8 cellular contexts compared by ENCODE assay signal in genomic region chr19:12828494-12828893, GRCh38. TPM values are rescaled to one million over a fixed set of nuclear protein-coding genes. Genes with fewer than 3 reads are reported as not detected.
DNase-seq lines count a peak whose midpoint lies in the region; ATAC-seq and TF ChIP-seq lines count a peak whose summit lies in the region.

No MANE protein-coding gene starts in this region.

- CTCF ChIA-PET in SK-N-SH (lab: Yijun Ruan, JAX), result interaction anchor here (0.7 to 5.4 kb wide), 8 partner anchors 10 to 137 kb away, joined by 3 to 48 read pairs (median 8); partner anchors contain the start of gene MAST1

- H2AFZ ChIP-seq in SK-N-SH (ENCODE audit: low read depth), result no peak overlapping the region

- peaks cover 5 to 21% of the 10 kb centered on the region in 2 experiments; a peak in 2 of 4 replicates for H3K4me1 ChIP-seq in SK-N-SH (ENCODE audit: control insufficient read depth in 1 of 2, insufficient read depth in 2 of 2, low read depth in 1 of 2, low read length in 1 of 2)
- peaks cover 4 to 31% (median 20%) of the 10 kb centered on the region in 6 donors for H3K4me1 ChIP-seq in spleen

- no peaks in the 10 kb centered on the region for H3K9me2 ChIP-seq in SK-N-SH

- no peaks in the 10 kb centered on the region for H3K27me3 ChIP-seq in SK-N-SH (ENCODE audit: insufficient read depth)
- H3K27me3 ChIP-seq in spleen (replicated peaks in 1 of 7), result peaks cover 0 to 100% (median 84%) of the 10 kb centered on the region in 7 donors

- no peaks in the 10 kb centered on the region for H4K20me1 ChIP-seq in SK-N-SH (ENCODE audit: insufficient read depth)

- peak; percentile 29 for TF ChIP-seq RAD21 in SK-N-SH (IDR thresholded peaks at IDR 0.05; ENCODE audit: low read length)

- peaks cover 6% of the 10 kb centered on the region for H3F3A ChIP-seq in SK-N-SH (replicated peaks; ENCODE audit: insufficient read depth)

- H3K4me3 ChIP-seq in SK-N-SH (ENCODE audit: low read depth in 2 of 2, low read length in 1 of 2) (0 out of 4 replicates have a peak overlapping the region, but pooled peaks of 1 of the 2 experiments have one; percentile 9), iPS-18c (ENCODE audit: insufficient read depth, low read depth, low read length) (peak overlapping the region; percentile 34; the same call in 1 of the 2 replicates), spleen (no peak overlapping the region)

- DNase-seq in DMS153 treated with DMSO at 0.1 percent for 48 hours (lab: John Stamatoyannopoulos, UW; ENCODE audit: unreplicated experiment) (peak; percentile 89), M059J (ENCODE audit: low read depth) (peak; percentile 52), SK-N-SH (peak; percentile 92), spleen (no peak)
- DNase-seq in activated CD8-positive, alpha-beta memory T cell treated with anti-CD3 and anti-CD28 coated beads for 24 hours, result no peak

- POLR2A ChIA-PET in SK-N-SH (lab: Yijun Ruan, JAX), result interaction anchor here (0.6 to 1.4 kb wide), 8 partner anchors 9 to 106 kb away, joined by 3 to 5 read pairs (median 4); partner anchors contain the start of genes JUNB and RNASEH2A

- intact Hi-C loops in spleen (cut with DNase I; ENCODE audit: low total_unique reads), result no loop called here

- TF ChIP-seq CTCF in SK-N-SH (IDR thresholded peaks at IDR 0.05), result no peak
- TF ChIP-seq CTCF in spleen (IDR thresholded peaks at IDR 0.05 in 8 of 11, conservative IDR thresholded peaks at IDR 0.05 in 3 of 11), result no peak

- H3K36me3 ChIP-seq in SK-N-SH (replicated peaks in 1 of 2; ENCODE audit: control insufficient read depth in 1 of 2, insufficient read depth in 2 of 2, low read length in 1 of 2) (no peaks in the 10 kb centered on the region), spleen (no peaks in the 10 kb centered on the region)

- peak overlapping the region; percentile 43 for H3K4me2 ChIP-seq in SK-N-SH

- no peaks in the 10 kb centered on the region for H3K9me3 ChIP-seq in SK-N-SH
- H3K9me3 ChIP-seq in iPS-18c (ENCODE audit: control insufficient read depth, insufficient read depth, low read length), result no peaks in the 10 kb centered on the region
- H3K9me3 ChIP-seq in spleen, result no peaks in the 10 kb centered on the region

- no peak for ATAC-seq in HG02610 (IDR thresholded peaks at IDR 0.05; ENCODE audit: unreplicated experiment)
- ATAC-seq in HG02852 (IDR thresholded peaks at IDR 0.05; ENCODE audit: unreplicated experiment), result no peak

- H3K9ac ChIP-seq in SK-N-SH, result no peak overlapping the region

- H3K79me2 ChIP-seq in SK-N-SH (ENCODE audit: insufficient read depth), result no peaks in the 10 kb centered on the region

- WGBS in SK-N-SH (ENCODE audit: low lambda C conversion rate), result 11% methylated on average over 21 of the region's 23 CpGs
- 6 to 10% (median 7%) methylated on average over 23 of the region's 23 CpGs for WGBS in spleen, 5 donors

- peak in 1 of 2 experiments; percentile 80; a peak in 2 of 4 replicates for TF ChIP-seq EP300 in SK-N-SH (IDR thresholded peaks at IDR 0.05; ENCODE audit: borderline replicate concordance in 1 of 2, low read depth in 1 of 2, low read length in 1 of 2)

- peak overlapping the region in 1 of 2 experiments; percentile 72; a peak in 2 of 4 replicates for H3K27ac ChIP-seq in SK-N-SH (ENCODE audit: low read depth in 2 of 2, low read length in 1 of 2)
- H3K27ac ChIP-seq in spleen, result no peak overlapping the region

- no peak for TF ChIP-seq POLR2A in spleen (IDR thresholded peaks at IDR 0.05)

TF ChIP-seq in SK-N-SH, 30 proteins besides CTCF, POLR2A, EP300 and RAD21 (continues in another document):
- TF ChIP-seq CHD2 (IDR thresholded peaks at IDR 0.05; ENCODE audit: low read length, partially characterized antibody), result peak; percentile 84
- TF ChIP-seq USF1 (IDR thresholded peaks at IDR 0.05; ENCODE audit: borderline replicate concordance, low read depth), result no peak
- no peak for TF ChIP-seq RXRA (IDR thresholded peaks at IDR 0.05; ENCODE audit: borderline replicate concordance, low read depth)
- no peak for TF ChIP-seq FOSL2 (IDR thresholded peaks at IDR 0.05; ENCODE audit: borderline replicate concordance, low read depth)
- TF ChIP-seq IRF3 (IDR thresholded peaks at IDR 0.05; ENCODE audit: low read depth, low read length), result no peak
- no peak for TF ChIP-seq SIN3A (IDR thresholded peaks at IDR 0.05; ENCODE audit: borderline replicate concordance, low read depth, low read length)
- no peak for TF ChIP-seq JUND (IDR thresholded peaks at IDR 0.05)
- no peak for TF ChIP-seq ZBTB33 (IDR thresholded peaks at IDR 0.05; ENCODE audit: borderline replicate concordance, low read depth)

RNA-seq across cellular contexts. Expression of gene RTBDN, which starts 5.9 kb away (rescaled TPM):
- total RNA-seq in M059J (2014; rRNA removed; shearing (Covaris generic)), result 0.52 TPM in 1 of 2 replicates, not detected in the other
- polyA plus RNA-seq in SK-N-SH (2012; rRNA removed) (0.47 and 0.72 TPM in 2 replicates), spleen (not detected)
- polyA plus RNA-seq in SK-N-SH (2012; cell fraction: cytosol; rRNA removed), result 0.23 and 0.55 TPM in 2 replicates
- polyA plus RNA-seq in SK-N-SH (2012; cell fraction: nucleus; rRNA removed), result 0.27 and 0.31 TPM in 2 replicates
- not detected for total RNA-seq in spleen

RNA-seq across cellular contexts. Expression of gene MAST1, which starts 9.8 kb away (rescaled TPM):
- total RNA-seq in M059J (2014; rRNA removed; shearing (Covaris generic)), result 0.10 and 0.12 TPM in 2 replicates
- polyA plus RNA-seq in SK-N-SH (2012; rRNA removed), result 4.3 and 9.7 TPM in 2 replicates
- polyA plus RNA-seq in SK-N-SH (2012; cell fraction: cytosol; rRNA removed), result 3.2 and 7.2 TPM in 2 replicates
- 37.5 and 48.1 TPM in 2 replicates for polyA plus RNA-seq in SK-N-SH (2012; cell fraction: nucleus; rRNA removed)
- total RNA-seq in spleen, result under 1 TPM in 6 of 7 donors, not detected in 1; 0.23 to 0.65 (median 0.33) TPM
- polyA plus RNA-seq in spleen, result under 1 TPM in 2 of 3 donors, not detected in 1; 0.12 to 0.32 TPM

RNA-seq across cellular contexts. Expression of gene RNASEH2A, which starts 22.1 kb away (rescaled TPM):
- total RNA-seq in M059J (2014; rRNA removed; shearing (Covaris generic)), result 50.4 and 62.8 TPM in 2 replicates
- polyA plus RNA-seq in SK-N-SH (2012; rRNA removed), result 35.2 and 48.1 TPM in 2 replicates
- polyA plus RNA-seq in SK-N-SH (2012; cell fraction: cytosol; rRNA removed), result 29.8 and 35.8 TPM in 2 replicates
- polyA plus RNA-seq in SK-N-SH (2012; cell fraction: nucleus; rRNA removed), result 33.6 and 59.2 TPM in 2 replicates
- 10 to 100 TPM in 6 of 7 donors, 1 to 10 TPM in 1; 9.8 to 15.9 (median 11.7) TPM for total RNA-seq in spleen
- 10 to 100 TPM in 2 of 3 donors, 1 to 10 TPM in 1; 4.4 to 12.2 (median 11.4) TPM for polyA plus RNA-seq in spleen

RNA-seq across cellular contexts. Expression of gene THSD8, which starts 26.6 kb away (rescaled TPM):
- not detected in 2 replicates for total RNA-seq in M059J (2014; rRNA removed; shearing (Covaris generic))
- not detected in 2 replicates for polyA plus RNA-seq in SK-N-SH (2012; rRNA removed)
- 0.33 TPM in 1 of 2 replicates, not detected in the other for polyA plus RNA-seq in SK-N-SH (2012; cell fraction: cytosol; rRNA removed)
- 2.9 TPM in 1 of 2 replicates, not detected in the other for polyA plus RNA-seq in SK-N-SH (2012; cell fraction: nucleus; rRNA removed)
- 1 to 10 TPM in 4 of 7 donors, not detected in 3; 1.1 to 4.8 (median 3.4) TPM for total RNA-seq in spleen
- polyA plus RNA-seq in spleen, result 1 to 10 TPM; 5.2 to 9.1 (median 5.7) TPM

RNA-seq across cellular contexts. Expression of gene PRDX2, which starts 26.9 kb away (rescaled TPM):
- 178 and 300 TPM in 2 replicates for total RNA-seq in M059J (2014; rRNA removed; shearing (Covaris generic))
- polyA plus RNA-seq in SK-N-SH (2012; rRNA removed) (215 and 341 TPM in 2 replicates), spleen (100 to 1,000 TPM in 2 of 3 donors, 10 to 100 TPM in 1; 78.3 to 123 (median 108) TPM)
- 167 and 232 TPM in 2 replicates for polyA plus RNA-seq in SK-N-SH (2012; cell fraction: cytosol; rRNA removed)
- polyA plus RNA-seq in SK-N-SH (2012; cell fraction: nucleus; rRNA removed), result 138 and 161 TPM in 2 replicates
- total RNA-seq in spleen, result 100 to 1,000 TPM in 6 of 7 donors, 10 to 100 TPM in 1; 97.9 to 203 (median 140) TPM

Comparison
In these comparisons a context has a peak if more than half of its experiments do, and no peak if none do; other contexts are left out.
1. DNase-seq: peak in DMS153 treated with DMSO at 0.1 percent for 48 hours (single experiment), M059J (single experiment) and SK-N-SH (single experiment); none in spleen (single experiment) and activated CD8-positive, alpha-beta memory T cell treated with anti-CD3 and anti-CD28 coated beads for 24 hours (single experiment).